32 cellular contexts compared by ENCODE assay signal in the genomic region with DNA sequence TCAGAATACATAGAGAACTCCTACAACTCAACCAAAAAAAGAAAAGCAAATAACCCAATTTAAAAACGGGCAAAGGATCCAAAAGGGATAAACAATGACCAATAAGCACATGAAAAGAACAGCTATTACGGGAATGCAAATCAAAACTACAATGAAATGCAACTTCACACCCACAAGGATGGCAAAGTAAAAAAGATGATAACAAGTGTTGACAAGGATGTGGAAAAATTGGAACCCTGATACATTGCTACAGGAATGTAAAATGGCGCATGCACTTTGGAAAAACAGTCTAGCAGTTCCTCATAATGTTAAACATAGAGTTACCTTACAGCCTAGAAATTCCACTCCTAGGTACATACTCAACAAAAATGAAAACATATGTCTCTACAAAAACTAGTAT.
"Had no signal": no experiment of that assay in that cellular context is flagged by ENCODE, and none has a peak within 500 bp of the region (broad histone marks: within the 10 kb centered on the region; RNA-seq: fewer than 3 reads in every experiment).

No MANE protein-coding gene starts in this region.

- H3K27me3 ChIP-seq: MG63, Peyer's patch, SJSA1 had no signal

- H3K27ac ChIP-seq: Peyer's patch, SJSA1 had no signal

- DNase-seq: Kasumi-1, MG63, NCI-H1048, NCI-H1092 treated with DMSO at 0.1 percent for 48 hours, NCI-H1105 treated with DMSO at 0.1 percent for 48 hours, NCI-H1417, NCI-H1436, NCI-H146, NCI-H1694, NCI-H187, NCI-H1930, NCI-H2029 treated with DMSO at 0.1 percent for 48 hours, NCI-H2081 treated with DMSO at 0.1 percent for 48 hours, NCI-H2107, NCI-H2171, NCI-H226, NCI-H446 treated with DMSO at 0.1 percent for 48 hours, NCI-H510A, NCI-H524, NCI-H526, NCI-H69, NCI-H748 treated with DMSO at 0.1 percent for 48 hours, NCI-H82, OCI-M1, PC-3, Peyer's patch, Right ventricle myocardium superior, RPMI8226, SHP77 treated with DMSO at 0.1 percent for 48 hours, SK-N-SH, SW 1271 had no signal

- H3K4me3 ChIP-seq: MG63, Peyer's patch, SJSA1 had no signal

- H3K4me2 ChIP-seq: SK-N-SH had no signal

- ATAC-seq: PC-3 had no signal

- H3K36me3 ChIP-seq: MG63, Peyer's patch had no signal

- H3K9ac ChIP-seq: SK-N-SH had no signal

- H3K9me3 ChIP-seq: MG63, Peyer's patch, SJSA1, SK-N-SH had no signal
